8 cellular contexts compared by ENCODE assay signal in genomic region chr11:32829680-32830412, GRCh38.
A peak's percentile ranks its signal among the peaks of the same experiment; 100 is the strongest.
DNase-seq lines count a peak whose midpoint lies in the region; ATAC-seq lines count a peak whose summit lies in the region.

Gene PRRG4 (plus strand): TSS chr11:32829927. CDS start chr11:32830530, 603 bp downstream.

- H3K4me3 Mint-ChIP-seq in activated T-cell treated with anti-CD3 and anti-CD28 coated beads, Interleukin-2, amount 50 U/mL, for 24 hours = peak within 1 kb of the TSS; percentile 88

- peak within 1 kb of the TSS; percentile 91 for H3K27ac Mint-ChIP-seq in activated T-cell treated with anti-CD3 and anti-CD28 coated beads, Interleukin-2, amount 50 U/mL, for 24 hours

- ATAC-seq in GM18519 (IDR thresholded peaks at IDR 0.05; ENCODE audit: low FRiP score, unreplicated experiment) (peak; percentile 79), HG02885 (IDR thresholded peaks at IDR 0.05; ENCODE audit: poor library complexity, unreplicated experiment) (peak; percentile 84)

- H3K9me3 Mint-ChIP-seq in activated T-cell treated with anti-CD3 and anti-CD28 coated beads, Interleukin-2, amount 50 U/mL, for 24 hours = no peaks in the 10 kb centered on the region

- peaks cover 15% of the 10 kb centered on the region for H3K4me1 Mint-ChIP-seq in activated T-cell treated with anti-CD3 and anti-CD28 coated beads, Interleukin-2, amount 50 U/mL, for 24 hours (ENCODE audit: low read depth)

- peak; percentile 74 to 78 for DNase-seq in AML-193 (lab: John Stamatoyannopoulos, UW)
- DNase-seq in NCI-H2107 (lab: John Stamatoyannopoulos, UW) = peak; percentile 62
- DNase-seq in activated T-cell treated with anti-CD3 and anti-CD28 coated beads, Interleukin-2, amount 50 U/mL, for 24 hours = peak; percentile 67
- peak; percentile 53 for DNase-seq in glomerular visceral epithelial cell (ENCODE audit: extremely low spot score)
- peak in 34 of 56 donors; percentile 2 to 69 (median 14) for DNase-seq in nucleus accumbens (lab: John Stamatoyannopoulos, UW)
- DNase-seq in NCI-H1092 treated with DMSO at 0.1 percent for 48 hours (lab: John Stamatoyannopoulos, UW) = no peak

- peaks cover 42% of the 10 kb centered on the region for H3K27me3 Mint-ChIP-seq in activated T-cell treated with anti-CD3 and anti-CD28 coated beads, Interleukin-2, amount 50 U/mL, for 24 hours

- no peaks in the 10 kb centered on the region for H3K36me3 Mint-ChIP-seq in activated T-cell treated with anti-CD3 and anti-CD28 coated beads, Interleukin-2, amount 50 U/mL, for 24 hours (ENCODE audit: low read depth)
